In the genomic region with DNA sequence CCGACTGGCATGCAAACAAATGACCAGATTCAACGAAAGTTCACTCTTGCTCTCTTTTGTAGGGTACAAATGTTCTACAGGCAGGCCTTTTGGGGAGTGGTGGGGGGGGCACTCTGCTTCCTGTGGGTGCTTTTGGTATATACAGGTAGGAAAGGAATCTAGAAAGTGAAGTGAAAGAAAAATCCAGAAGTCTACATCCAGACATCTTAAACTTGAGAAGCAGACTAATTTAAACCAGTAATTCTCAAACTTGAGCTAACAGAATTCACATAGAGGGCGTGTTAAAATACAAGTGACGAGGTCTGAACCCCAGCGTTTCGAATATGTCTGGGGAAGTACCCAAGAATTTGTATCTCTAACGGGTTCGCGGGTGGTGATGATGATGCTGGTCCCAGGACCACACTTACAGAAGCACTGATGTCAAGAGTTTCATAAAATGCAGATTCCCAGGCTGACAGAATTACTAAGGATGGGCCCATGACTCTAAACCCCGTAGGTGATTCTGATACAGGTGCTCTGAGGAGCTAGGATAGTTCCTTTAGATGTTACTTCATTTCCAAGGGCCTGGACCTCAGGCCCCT, we compare ENCODE assay signal across 8 cellular contexts. TPM values are rescaled to one million over a fixed set of nuclear protein-coding genes. Genes with fewer than 3 reads are reported as not detected.
DNase-seq lines count a peak whose midpoint lies in the region; ATAC-seq, FAIRE-seq and TF ChIP-seq lines count a peak whose summit lies in the region.

No MANE protein-coding gene starts in this region.

- H3K27me3 ChIP-seq in liver (ENCODE audit: control insufficient read depth in 4 of 4, insufficient read depth in 4 of 4, low read length in 3 of 4), result no peaks in the 10 kb centered on the region
- H3K27me3 ChIP-seq in thoracic aorta (replicated peaks; ENCODE audit: insufficient read depth), result no peaks in the 10 kb centered on the region

- H3K9me3 ChIP-seq in liver (ENCODE audit: control insufficient read depth in 4 of 4, low read length in 3 of 4) (no peaks in the 10 kb centered on the region), thoracic aorta (no peaks in the 10 kb centered on the region)

- H3K4me1 Mint-ChIP-seq in activated T-cell treated with anti-CD3 and anti-CD28 coated beads, Interleukin-2, amount 50 U/mL, for 4 hours (ENCODE audit: low read depth), result peaks cover 16% of the 10 kb centered on the region

- in situ Hi-C loops in astrocyte of the cerebellum (cut with HindIII; ENCODE audit: low sequenced_read_pairs), result no loop called here

- no peaks in the 10 kb centered on the region for H3K9me3 Mint-ChIP-seq in activated T-cell treated with anti-CD3 and anti-CD28 coated beads, Interleukin-2, amount 50 U/mL, for 4 hours

- TF ChIP-seq CTCF in astrocyte of the cerebellum (IDR thresholded peaks at IDR 0.05; ENCODE audit: low read depth, low read length, missing control alignments) (no peak), liver (IDR thresholded peaks at IDR 0.05; ENCODE audit: low read depth, low read length, missing input control) (no peak), thoracic aorta (IDR thresholded peaks at IDR 0.05) (no peak)

- peaks cover 0 to 15% (median 12%) of the 10 kb centered on the region in 4 donors for H3K4me1 ChIP-seq in liver (ENCODE audit: control insufficient read depth in 4 of 4, insufficient read depth in 4 of 4, low read length in 3 of 4)
- peaks cover 5 to 16% of the 10 kb centered on the region in 2 donors for H3K4me1 ChIP-seq in thoracic aorta (ENCODE audit: control insufficient read depth in 1 of 2, low read depth in 2 of 2)

- H3K27ac ChIP-seq in liver (ENCODE audit: low read depth in 1 of 2, low read length in 2 of 2) (peak overlapping the region; percentile 6 to 19), thoracic aorta (peak overlapping the region; percentile 70 to 82)

- H3K36me3 ChIP-seq in liver (ENCODE audit: control insufficient read depth in 4 of 4, insufficient read depth in 3 of 4, low read depth in 1 of 4, low read length in 3 of 4) (peaks cover 0 to 3% (median under 1%) of the 10 kb centered on the region in 4 donors), thoracic aorta (no peaks in the 10 kb centered on the region)

- DNase-seq in activated T-cell treated with anti-CD3 and anti-CD28 coated beads, Interleukin-2, amount 50 U/mL, for 4 hours, result no peak
- DNase-seq in activated T-cell treated with anti-CD3 and anti-CD28 coated beads, Interleukin-2, amount 50 U/mL, for 48 hours, result no peak
- DNase-seq in astrocyte of the cerebellum (ENCODE audit: low read depth) (no peak), thoracic aorta (ENCODE audit: low spot score) (no peak), NCI-H1417 treated with DMSO at 0.1 percent for 48 hours (lab: John Stamatoyannopoulos, UW) (no peak), GOT3 (lab: John Stamatoyannopoulos, UW) (no peak), H54 (ENCODE audit: insufficient read length, low spot score) (no peak)

- TF ChIP-seq RAD21 in liver (IDR thresholded peaks at IDR 0.05), result no peak

- no peak for FAIRE-seq in H54 (lab: Jason Lieb, UNC)

- no peak for TF ChIP-seq POLR2A in H54 (IDR thresholded peaks at IDR 0.05; ENCODE audit: low read depth, low read length)

- H3K27me3 Mint-ChIP-seq in activated T-cell treated with anti-CD3 and anti-CD28 coated beads, Interleukin-2, amount 50 U/mL, for 4 hours (ENCODE audit: low read depth), result no peaks in the 10 kb centered on the region

- H3K9ac ChIP-seq in liver (ENCODE audit: low read depth in 1 of 2, low read length in 2 of 2), result no peak overlapping the region

- ATAC-seq in activated T-cell treated with anti-CD3 and anti-CD28 coated beads, Interleukin-2, amount 50 U/mL, for 4 hours, result no peak
- no peak for ATAC-seq in thoracic aorta (ENCODE audit: insufficient number of reproducible peaks, low FRiP score, low read depth)

- no peaks in the 10 kb centered on the region for H3K36me3 Mint-ChIP-seq in activated T-cell treated with anti-CD3 and anti-CD28 coated beads, Interleukin-2, amount 50 U/mL, for 4 hours (ENCODE audit: insufficient read depth)

- 73% methylated on average over 10 of the region's 10 CpGs for WGBS in liver

- peak overlapping the region; percentile 79 for H3K4me3 Mint-ChIP-seq in activated T-cell treated with anti-CD3 and anti-CD28 coated beads, Interleukin-2, amount 50 U/mL, for 4 hours

- H3K4me3 ChIP-seq in astrocyte of the cerebellum (ENCODE audit: low read depth, low read length) (peak overlapping the region; percentile 47), liver (ENCODE audit: low read depth in 1 of 3, low read length in 3 of 3) (peak overlapping the region; percentile 24 to 81 (median 54)), thoracic aorta (peak overlapping the region; percentile 84)

TF ChIP-seq in liver, 16 proteins besides CTCF, POLR2A, EP300 and RAD21:
- peak; percentile 31 for TF ChIP-seq SP1 (IDR thresholded peaks at IDR 0.05)
- TF ChIP-seq, protein P1, sequence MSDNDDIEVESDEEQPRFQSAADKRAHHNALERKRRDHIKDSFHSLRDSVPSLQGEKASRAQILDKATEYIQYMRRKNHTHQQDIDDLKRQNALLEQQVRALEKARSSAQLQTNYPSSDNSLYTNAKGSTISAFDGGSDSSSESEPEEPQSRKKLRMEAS (IDR thresholded peaks at IDR 0.05), result no peak
- TF ChIP-seq, protein P2, sequence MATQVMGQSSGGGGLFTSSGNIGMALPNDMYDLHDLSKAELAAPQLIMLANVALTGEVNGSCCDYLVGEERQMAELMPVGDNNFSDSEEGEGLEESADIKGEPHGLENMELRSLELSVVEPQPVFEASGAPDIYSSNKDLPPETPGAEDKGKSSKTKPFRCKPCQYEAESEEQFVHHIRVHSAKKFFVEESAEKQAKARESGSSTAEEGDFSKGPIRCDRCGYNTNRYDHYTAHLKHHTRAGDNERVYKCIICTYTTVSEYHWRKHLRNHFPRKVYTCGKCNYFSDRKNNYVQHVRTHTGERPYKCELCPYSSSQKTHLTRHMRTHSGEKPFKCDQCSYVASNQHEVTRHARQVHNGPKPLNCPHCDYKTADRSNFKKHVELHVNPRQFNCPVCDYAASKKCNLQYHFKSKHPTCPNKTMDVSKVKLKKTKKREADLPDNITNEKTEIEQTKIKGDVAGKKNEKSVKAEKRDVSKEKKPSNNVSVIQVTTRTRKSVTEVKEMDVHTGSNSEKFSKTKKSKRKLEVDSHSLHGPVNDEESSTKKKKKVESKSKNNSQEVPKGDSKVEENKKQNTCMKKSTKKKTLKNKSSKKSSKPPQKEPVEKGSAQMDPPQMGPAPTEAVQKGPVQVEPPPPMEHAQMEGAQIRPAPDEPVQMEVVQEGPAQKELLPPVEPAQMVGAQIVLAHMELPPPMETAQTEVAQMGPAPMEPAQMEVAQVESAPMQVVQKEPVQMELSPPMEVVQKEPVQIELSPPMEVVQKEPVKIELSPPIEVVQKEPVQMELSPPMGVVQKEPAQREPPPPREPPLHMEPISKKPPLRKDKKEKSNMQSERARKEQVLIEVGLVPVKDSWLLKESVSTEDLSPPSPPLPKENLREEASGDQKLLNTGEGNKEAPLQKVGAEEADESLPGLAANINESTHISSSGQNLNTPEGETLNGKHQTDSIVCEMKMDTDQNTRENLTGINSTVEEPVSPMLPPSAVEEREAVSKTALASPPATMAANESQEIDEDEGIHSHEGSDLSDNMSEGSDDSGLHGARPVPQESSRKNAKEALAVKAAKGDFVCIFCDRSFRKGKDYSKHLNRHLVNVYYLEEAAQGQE (IDR thresholded peaks at IDR 0.05), result no peak
- TF ChIP-seq TAF1 (conservative IDR thresholded peaks at IDR 0.05), result no peak
- TF ChIP-seq GABPA (IDR thresholded peaks at IDR 0.05 in 1 of 2, conservative IDR thresholded peaks at IDR 0.05 in 1 of 2), result no peak
TF ChIP-seq in liver: peak in this region for 1.

RNA-seq across cellular contexts. Expression of a gene that starts 0.5 kb away (rescaled TPM):
- under 1 TPM; 0.53 to 0.84 (median 0.68) TPM for total RNA-seq in activated T-cell treated with anti-CD3 and anti-CD28 coated beads, Interleukin-2, amount 50 U/mL, for 4 hours
- total RNA-seq in liver (1 to 10 TPM in 1 of 2 donors, under 1 TPM in 1; 0.56 to 2.9 TPM), thoracic aorta (10 to 100 TPM; 13.8 to 20.3 TPM)
- under 1 TPM; 0.22 to 0.31 TPM for polyA plus RNA-seq in liver

RNA-seq across cellular contexts. Expression of a gene that starts 18.5 kb away (rescaled TPM):
- total RNA-seq in activated T-cell treated with anti-CD3 and anti-CD28 coated beads, Interleukin-2, amount 50 U/mL, for 4 hours, result 1 to 10 TPM; 8.1 to 9.7 (median 8.5) TPM
- total RNA-seq in liver, result 10 to 100 TPM in 1 of 2 donors, 1 to 10 TPM in 1; 9.3 to 35.1 TPM
- 10 to 100 TPM; 21.4 to 36.3 TPM for polyA plus RNA-seq in liver
- total RNA-seq in thoracic aorta, result 10 to 100 TPM; 69.0 to 74.9 TPM

RNA-seq across cellular contexts. Expression of a gene that starts 18.7 kb away (rescaled TPM):
- 10 to 100 TPM; 18.6 to 24.9 (median 21.5) TPM for total RNA-seq in activated T-cell treated with anti-CD3 and anti-CD28 coated beads, Interleukin-2, amount 50 U/mL, for 4 hours
- total RNA-seq in liver (10 to 100 TPM; 41.2 to 65.1 TPM), thoracic aorta (10 to 100 TPM; 57.4 to 75.1 TPM)
- polyA plus RNA-seq in liver, result 10 to 100 TPM; 19.7 to 23.9 TPM
